30 cellular contexts compared by ENCODE assay signal in the genomic region with DNA sequence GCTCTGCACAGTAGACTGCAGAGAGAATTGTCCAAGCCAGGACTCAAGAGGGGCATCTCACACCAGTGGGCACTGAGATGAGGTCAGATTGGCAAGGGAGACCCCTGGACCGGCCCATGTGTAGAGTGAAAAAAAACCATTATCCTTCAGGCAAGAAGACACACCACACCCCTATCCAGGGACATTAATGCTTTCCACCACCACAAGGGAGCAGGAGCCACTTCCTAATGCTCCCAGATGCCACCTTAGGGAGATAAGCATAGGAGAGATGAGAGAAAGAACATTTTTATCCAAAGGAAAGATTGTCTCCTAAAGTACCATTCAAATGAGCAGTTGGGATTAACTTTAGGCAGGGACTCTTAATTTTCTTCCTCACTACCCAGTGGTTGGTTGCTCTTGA.
"Had no signal": no experiment of that assay in that cellular context is flagged by ENCODE, and none has a peak within 500 bp of the region (broad histone marks: within the 10 kb centered on the region; RNA-seq: fewer than 3 reads in every experiment).

No MANE protein-coding gene starts in this region.

- H3K36me3 ChIP-seq: cardiac muscle cell, esophagus muscularis mucosa, gastrocnemius medialis, left lung, neutrophil, ovary, prostate gland, uterus had no signal

- H3K27me3 ChIP-seq: cardiac muscle cell, esophagus muscularis mucosa, gastrocnemius medialis, left lung, neutrophil, ovary, uterus had no signal

- H3K4me3 Mint-ChIP-seq: activated B cell treated with CpG ODN at 0.5 μM for 24 hours; activated CD8-positive, alpha-beta T cell treated with anti-CD3 and anti-CD28 coated beads for 36 hours; activated naive CD8-positive, alpha-beta T cell; activated T-cell treated with anti-CD3 and anti-CD28 coated beads, Interleukin-2, amount 50 U/mL, for 4 hours; activated T-helper 17 cell treated with anti-CD3 and anti-CD28 coated beads, Interleukin-2, amount 50 U/mL, for 72 hours; effector memory CD8-positive, alpha-beta T cell; nephron; stimulated activated effector memory CD8-positive, alpha-beta T cell treated with anti-CD3 and anti-CD28 coated beads, Interleukin-12 subunit alpha, Interleukin-12 subunit beta, amount 100 ng/mL, for 72 hours; stimulated activated naive CD8-positive, alpha-beta T cell treated with anti-CD3 and anti-CD28 coated beads, Interleukin-15, Interleukin-2, amounts not matched to agents 100 ng/mL and 50 ng/mL, for 24 hours; T-helper 17 cell; type B pancreatic cell had no signal

- H3K4me3 ChIP-seq: cardiac muscle cell, esophagus muscularis mucosa, gastrocnemius medialis, left lung, lung, ovary, prostate gland, skin epidermis, uterus had no signal

- DNase-seq: activated B cell treated with CpG ODN at 0.5 μM for 24 hours; activated CD4-positive, alpha-beta T cell treated with anti-CD3 and anti-CD28 coated beads, Interleukin-2, amount 50 U/mL, for 1 hour; activated CD8-positive, alpha-beta T cell treated with anti-CD3 and anti-CD28 coated beads for 36 hours; activated naive CD4-positive, alpha-beta T cell; activated T-cell treated with anti-CD3 and anti-CD28 coated beads, Interleukin-2, amount 50 U/mL, for 4 hours; anterior cingulate cortex; cortex of kidney; effector memory CD8-positive, alpha-beta T cell; gastrocnemius medialis; glutamatergic neuron; left lung; ovary; retina; stimulated activated CD4-positive, alpha-beta T cell treated with anti-CD3 and anti-CD28 coated beads, Interleukin-12 subunit alpha, Interleukin-12 subunit beta, amount 100 ng/mL, for 4 hours; stimulated activated CD4-positive, alpha-beta T cell treated with anti-CD3 and anti-CD28 coated beads, Interleukin-4, amount 100 ng/mL, for 1 hour; T-helper 17 cell; uterus had no signal

- H3K27me3 Mint-ChIP-seq: activated B cell treated with CpG ODN at 0.5 μM for 24 hours; activated CD8-positive, alpha-beta T cell treated with anti-CD3 and anti-CD28 coated beads for 36 hours; activated naive CD8-positive, alpha-beta T cell; stimulated activated naive CD8-positive, alpha-beta T cell treated with anti-CD3 and anti-CD28 coated beads, Interleukin-15, Interleukin-2, amounts not matched to agents 100 ng/mL and 50 ng/mL, for 24 hours; T-helper 17 cell; type B pancreatic cell had no signal

- H3K4me1 ChIP-seq: esophagus muscularis mucosa, gastrocnemius medialis, left lung, prostate gland, uterus had no signal

- H3K36me3 Mint-ChIP-seq: stimulated activated effector memory CD8-positive, alpha-beta T cell treated with anti-CD3 and anti-CD28 coated beads, Interleukin-12 subunit alpha, Interleukin-12 subunit beta, amount 100 ng/mL, for 72 hours; type B pancreatic cell had no signal

- ATAC-seq: activated CD8-positive, alpha-beta T cell treated with anti-CD3 and anti-CD28 coated beads for 36 hours; activated T-cell treated with anti-CD3 and anti-CD28 coated beads, Interleukin-2, amount 50 U/mL, for 4 hours; activated T-helper 17 cell treated with anti-CD3 and anti-CD28 coated beads, Interleukin-2, amount 50 U/mL, for 72 hours; effector memory CD8-positive, alpha-beta T cell; gastrocnemius medialis; left lung; sciatic nerve; stimulated activated effector memory CD8-positive, alpha-beta T cell treated with anti-CD3 and anti-CD28 coated beads, Interleukin-12 subunit alpha, Interleukin-12 subunit beta, amount 100 ng/mL, for 72 hours; T-helper 17 cell had no signal

- H3K27ac ChIP-seq: cardiac muscle cell, esophagus muscularis mucosa, gastrocnemius medialis, left lung, neutrophil, ovary, prostate gland, skin epidermis, uterus had no signal

- H3K4me1 Mint-ChIP-seq: activated T-helper 17 cell treated with anti-CD3 and anti-CD28 coated beads, Interleukin-2, amount 50 U/mL, for 72 hours; stimulated activated effector memory CD8-positive, alpha-beta T cell treated with anti-CD3 and anti-CD28 coated beads, Interleukin-12 subunit alpha, Interleukin-12 subunit beta, amount 100 ng/mL, for 72 hours had no signal

- H3K9me3 Mint-ChIP-seq: activated T-cell treated with anti-CD3 and anti-CD28 coated beads, Interleukin-2, amount 50 U/mL, for 4 hours; stimulated activated effector memory CD8-positive, alpha-beta T cell treated with anti-CD3 and anti-CD28 coated beads, Interleukin-12 subunit alpha, Interleukin-12 subunit beta, amount 100 ng/mL, for 72 hours had no signal

- H3K27ac Mint-ChIP-seq: activated B cell treated with CpG ODN at 0.5 μM for 24 hours; activated CD8-positive, alpha-beta T cell treated with anti-CD3 and anti-CD28 coated beads for 36 hours; activated naive CD8-positive, alpha-beta T cell; activated T-helper 17 cell treated with anti-CD3 and anti-CD28 coated beads, Interleukin-2, amount 50 U/mL, for 72 hours; effector memory CD8-positive, alpha-beta T cell; nephron; stimulated activated effector memory CD8-positive, alpha-beta T cell treated with anti-CD3 and anti-CD28 coated beads, Interleukin-12 subunit alpha, Interleukin-12 subunit beta, amount 100 ng/mL, for 72 hours; stimulated activated naive CD8-positive, alpha-beta T cell treated with anti-CD3 and anti-CD28 coated beads, Interleukin-15, Interleukin-2, amounts not matched to agents 100 ng/mL and 50 ng/mL, for 24 hours; T-helper 17 cell; type B pancreatic cell had no signal
